In the genomic region with DNA sequence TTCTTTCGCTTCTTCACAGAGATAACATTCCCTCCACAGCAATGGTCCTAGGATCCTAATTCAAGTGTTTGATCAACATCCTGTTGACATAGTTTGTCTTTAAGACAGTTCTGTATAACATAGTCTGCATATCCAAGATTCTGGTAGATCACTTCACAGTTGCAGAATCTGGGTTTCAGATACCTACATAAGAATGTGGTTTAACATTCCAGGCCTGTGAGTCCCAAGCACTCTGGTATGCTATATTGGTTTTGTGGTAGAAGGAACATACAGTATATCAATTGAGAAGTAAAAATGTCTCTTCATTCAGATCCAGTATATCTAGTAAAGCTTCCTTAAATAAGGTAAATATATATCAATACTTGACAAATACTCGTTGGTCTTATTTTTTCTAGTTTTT, we compare ENCODE assay signal across 18 cellular contexts.
DNase-seq lines count a peak whose midpoint lies in the region; ATAC-seq and TF ChIP-seq lines count a peak whose summit lies in the region.
"Had no signal": no experiment of that assay in that cellular context is flagged by ENCODE, and none has a peak within 500 bp of the region (broad histone marks: within the 10 kb centered on the region; RNA-seq: fewer than 3 reads in every experiment).

No MANE protein-coding gene starts in this region.

- H3K27ac ChIP-seq in RWPE2 (ENCODE audit: poor library complexity, severe bottlenecking) (peak overlapping the region; percentile 25), colonic mucosa (no peak overlapping the region)
- H3K27ac ChIP-seq: hepatocyte, SK-N-MC had no signal

- H3K9me3 Mint-ChIP-seq in osteocyte (ENCODE audit: unreplicated experiment): peaks cover 34% of the 10 kb centered on the region
- peaks cover 4% of the 10 kb centered on the region for H3K9me3 Mint-ChIP-seq in activated CD4-positive, alpha-beta T cell treated with anti-CD3 and anti-CD28 coated beads, Interleukin-2, amount 10 ng/mL, durations not matched to agents 7 days and 5 days

- H3K9ac ChIP-seq in colonic mucosa (ENCODE audit: low read depth in 2 of 2, low read length in 2 of 2): no peak overlapping the region

- H3K9me3 ChIP-seq in RWPE2 (ENCODE audit: severe bottlenecking) (no peaks in the 10 kb centered on the region), colonic mucosa (no peaks in the 10 kb centered on the region)

- TF ChIP-seq CTCF in RWPE2 (IDR thresholded peaks at IDR 0.05; ENCODE audit: poor library complexity, severe bottlenecking): no peak
- TF ChIP-seq CTCF in fibroblast of the aortic adventitia (IDR thresholded peaks at IDR 0.05; ENCODE audit: insufficient read depth, low read length): no peak
- TF ChIP-seq CTCF in osteocyte (IDR thresholded peaks at IDR 0.05): no peak
- no peak for TF ChIP-seq CTCF in colonic mucosa (IDR thresholded peaks at IDR 0.05)

- intact Hi-C loops in colonic mucosa (cut with DNase I): no loop called here

- ATAC-seq in RWPE2 (ENCODE audit: low read depth) (peak; percentile 99), HG02642 (IDR thresholded peaks at IDR 0.05; ENCODE audit: poor library complexity, unreplicated experiment) (no peak), GM18502 (IDR thresholded peaks at IDR 0.05; ENCODE audit: poor library complexity, unreplicated experiment) (no peak)
- ATAC-seq: left colon had no signal

- DNase-seq in HK-2 (ENCODE audit: unreplicated experiment): peak; percentile 5
- DNase-seq in RWPE2 (ENCODE audit: low spot score): no peak
- DNase-seq in fibroblast of the aortic adventitia (ENCODE audit: low read depth): peak; percentile 2
- DNase-seq in osteocyte (ENCODE audit: extremely low spot score, unreplicated experiment): no peak
- DNase-seq in colonic mucosa: no peak
- no peak for DNase-seq in activated CD4-positive, alpha-beta T cell treated with anti-CD3 and anti-CD28 coated beads, Interleukin-2, amount 10 ng/mL, durations not matched to agents 7 days and 5 days
- DNase-seq: activated CD4-positive, alpha-beta T cell treated with anti-CD3 and anti-CD28 coated beads, Interleukin-2, amount 50 U/mL, for 4 hours; activated naive CD4-positive, alpha-beta T cell treated with anti-CD3 and anti-CD28 coated beads for 36 hours; EL; left colon; NCI-H2081; NCI-H526; stimulated activated CD4-positive, alpha-beta T cell treated with anti-CD3 and anti-CD28 coated beads, Interleukin-2, amount 100 ng/mL, for 48 hours had no signal

- peaks cover 9% of the 10 kb centered on the region for H3K4me1 ChIP-seq in RWPE2 (ENCODE audit: insufficient read depth, poor library complexity, severe bottlenecking)
- no peaks in the 10 kb centered on the region for H3K4me1 ChIP-seq in colonic mucosa

- H3K36me3 Mint-ChIP-seq in osteocyte (ENCODE audit: unreplicated experiment): peaks cover 14% of the 10 kb centered on the region
- H3K36me3 Mint-ChIP-seq in activated CD4-positive, alpha-beta T cell treated with anti-CD3 and anti-CD28 coated beads, Interleukin-2, amount 10 ng/mL, durations not matched to agents 7 days and 5 days (ENCODE audit: low read depth): no peaks in the 10 kb centered on the region
- H3K36me3 Mint-ChIP-seq: IgD-negative memory B cell had no signal

- H3K4me1 Mint-ChIP-seq in osteocyte (ENCODE audit: unreplicated experiment): peaks cover 23% of the 10 kb centered on the region
- no peaks in the 10 kb centered on the region for H3K4me1 Mint-ChIP-seq in activated CD4-positive, alpha-beta T cell treated with anti-CD3 and anti-CD28 coated beads, Interleukin-2, amount 10 ng/mL, durations not matched to agents 7 days and 5 days
- H3K4me1 Mint-ChIP-seq: IgD-negative memory B cell had no signal

- no peak overlapping the region for H3K4me3 ChIP-seq in RWPE2 (ENCODE audit: severe bottlenecking)
- no peak overlapping the region for H3K4me3 ChIP-seq in fibroblast of the aortic adventitia (ENCODE audit: low read depth, low read length)
- H3K4me3 ChIP-seq in colonic mucosa: no peak overlapping the region
- H3K4me3 ChIP-seq: hepatocyte, SK-N-MC had no signal

- POLR2A ChIA-PET in activated CD4-positive, alpha-beta T cell treated with anti-CD3 and anti-CD28 coated beads, Interleukin-2, amount 10 ng/mL, durations not matched to agents 7 days and 5 days (lab: Charles Lee): no interaction called here

- H3K27me3 ChIP-seq in RWPE2 (ENCODE audit: insufficient read depth, poor library complexity, severe bottlenecking): no peaks in the 10 kb centered on the region
- H3K27me3 ChIP-seq in colonic mucosa: no peaks in the 10 kb centered on the region
- H3K27me3 ChIP-seq: hepatocyte had no signal

- H3K36me3 ChIP-seq in RWPE2 (ENCODE audit: low read depth): no peaks in the 10 kb centered on the region
- no peaks in the 10 kb centered on the region for H3K36me3 ChIP-seq in colonic mucosa

- H3K4me3 Mint-ChIP-seq in osteocyte (ENCODE audit: unreplicated experiment): no peak overlapping the region
- no peak overlapping the region for H3K4me3 Mint-ChIP-seq in activated CD4-positive, alpha-beta T cell treated with anti-CD3 and anti-CD28 coated beads, Interleukin-2, amount 10 ng/mL, durations not matched to agents 7 days and 5 days
- H3K4me3 Mint-ChIP-seq: activated naive CD4-positive, alpha-beta T cell treated with anti-CD3 and anti-CD28 coated beads for 36 hours; IgD-negative memory B cell had no signal

- CTCF ChIA-PET in activated CD4-positive, alpha-beta T cell treated with anti-CD3 and anti-CD28 coated beads, Interleukin-2, amount 10 ng/mL, durations not matched to agents 7 days and 5 days (lab: Charles Lee): no interaction called here

- no peaks in the 10 kb centered on the region for H3K27me3 Mint-ChIP-seq in osteocyte (ENCODE audit: unreplicated experiment)
- H3K27me3 Mint-ChIP-seq in activated CD4-positive, alpha-beta T cell treated with anti-CD3 and anti-CD28 coated beads, Interleukin-2, amount 10 ng/mL, durations not matched to agents 7 days and 5 days: no peaks in the 10 kb centered on the region
- H3K27me3 Mint-ChIP-seq: IgD-negative memory B cell had no signal

- peak overlapping the region; percentile 21 for H3K27ac Mint-ChIP-seq in osteocyte (ENCODE audit: unreplicated experiment)
- no peak overlapping the region for H3K27ac Mint-ChIP-seq in activated CD4-positive, alpha-beta T cell treated with anti-CD3 and anti-CD28 coated beads, Interleukin-2, amount 10 ng/mL, durations not matched to agents 7 days and 5 days
- H3K27ac Mint-ChIP-seq: activated naive CD4-positive, alpha-beta T cell treated with anti-CD3 and anti-CD28 coated beads for 36 hours had no signal

Comparison
In these comparisons a context has a peak if more than half of its experiments do, and no peak if none do; other contexts are left out.
1. DNase-seq: peak in HK-2 (single experiment) and fibroblast of the aortic adventitia (single experiment); none in RWPE2 (single experiment), osteocyte (single experiment), colonic mucosa (single experiment) and activated CD4-positive, alpha-beta T cell treated with anti-CD3 and anti-CD28 coated beads, Interleukin-2, amount 10 ng/mL, durations not matched to agents 7 days and 5 days (single experiment).